In genomic region chr6:142913511-142914047, GRCh38 we compare ENCODE assay signal across 9 cellular contexts. TPM values are rescaled to one million over a fixed set of nuclear protein-coding genes. Genes with fewer than 3 reads are reported as not detected.
DNase-seq lines count a peak whose midpoint lies in the region; ATAC-seq and TF ChIP-seq lines count a peak whose summit lies in the region.
"Had no signal": no experiment of that assay in that cellular context is flagged by ENCODE, and none has a peak within 500 bp of the region (broad histone marks: within the 10 kb centered on the region; RNA-seq: fewer than 3 reads in every experiment).

No MANE protein-coding gene starts in this region.

- ATAC-seq in GM19467 (IDR thresholded peaks at IDR 0.05; ENCODE audit: unreplicated experiment) (peak; percentile 93), HG03565 (IDR thresholded peaks at IDR 0.05; ENCODE audit: unreplicated experiment) (peak; percentile 77)

- peaks cover 0 to 85% (median 15%) of the 10 kb centered on the region in 11 experiments; a peak in 13 of 22 replicates for H3K36me3 ChIP-seq in BLaER1 treated with 17β-estradiol and CSF1 and Interleukin-3, amounts not matched to agents 10 nM and 100 nM
- H3K36me3 ChIP-seq: adrenal gland had no signal

- H3K36me3 Mint-ChIP-seq in glutamatergic neuron (ENCODE audit: unreplicated experiment) = no peaks in the 10 kb centered on the region

- H3K27me3 Mint-ChIP-seq in glutamatergic neuron (ENCODE audit: unreplicated experiment) = peaks cover 2% of the 10 kb centered on the region

- no peak overlapping the region for H3K4me3 Mint-ChIP-seq in glutamatergic neuron (ENCODE audit: unreplicated experiment)

- peak; percentile 74 for DNase-seq in activated CD8-positive, alpha-beta memory T cell treated with anti-CD3 and anti-CD28 coated beads, Interleukin-2, amount 50 U/mL, for 48 hours
- peak; percentile 79 for DNase-seq in stimulated activated CD4-positive, alpha-beta T cell treated with anti-CD3 and anti-CD28 coated beads, Interleukin-15, amount 100 ng/mL, for 24 hours
- no peak for DNase-seq in SHP77 (lab: John Stamatoyannopoulos, UW)
- no peak for DNase-seq in glutamatergic neuron
- no peak for DNase-seq in AG08395 (ENCODE audit: low spot score)

- H3K4me1 Mint-ChIP-seq in glutamatergic neuron (ENCODE audit: low read depth, unreplicated experiment) = peaks cover 2% of the 10 kb centered on the region

- H4K20me1 ChIP-seq in BLaER1 treated with 17β-estradiol and CSF1 and Interleukin-3, amounts not matched to agents 10 nM and 100 nM = no peaks in the 10 kb centered on the region; a peak in 4 of 22 replicates

- H3K9ac ChIP-seq in BLaER1 treated with 17β-estradiol and CSF1 and Interleukin-3, amounts not matched to agents 10 nM and 100 nM = no peak overlapping the region

- no peak overlapping the region for H3K4me3 ChIP-seq in BLaER1 treated with 17β-estradiol and CSF1 and Interleukin-3, amounts not matched to agents 10 nM and 100 nM
- H3K4me3 ChIP-seq: adrenal gland had no signal

- H3K4me1 ChIP-seq in BLaER1 treated with 17β-estradiol and CSF1 and Interleukin-3, amounts not matched to agents 10 nM and 100 nM = peaks cover 4 to 29% (median 21%) of the 10 kb centered on the region in 10 experiments; a peak in 17 of 20 replicates
- H3K4me1 ChIP-seq: adrenal gland had no signal

- H3K27ac ChIP-seq in BLaER1 treated with 17β-estradiol and CSF1 and Interleukin-3, amounts not matched to agents 10 nM and 100 nM = peak overlapping the region in 8 of 11 experiments; percentile 8 to 57 (median 38); a peak in 11 of 22 replicates
- H3K27ac ChIP-seq: adrenal gland had no signal

- H3K4me2 ChIP-seq in BLaER1 treated with 17β-estradiol and CSF1 and Interleukin-3, amounts not matched to agents 10 nM and 100 nM = peak overlapping the region in 8 of 11 experiments; percentile 3 to 45 (median 31); a peak in 12 of 22 replicates

- no peaks in the 10 kb centered on the region for H3K27me3 ChIP-seq in BLaER1 treated with 17β-estradiol and CSF1 and Interleukin-3, amounts not matched to agents 10 nM and 100 nM
- H3K27me3 ChIP-seq: adrenal gland had no signal

- no peak for TF ChIP-seq CTCF in glutamatergic neuron (IDR thresholded peaks at IDR 0.05; ENCODE audit: partially characterized antibody, unreplicated experiment)

- H3K9me3 ChIP-seq in BLaER1 treated with 17β-estradiol and CSF1 and Interleukin-3, amounts not matched to agents 10 nM and 100 nM (replicated peaks in 1 of 11) = peaks cover 0 to 36% (median 23%) of the 10 kb centered on the region in 11 experiments; a peak in 14 of 22 replicates
- H3K9me3 ChIP-seq: adrenal gland had no signal

- H3K27ac Mint-ChIP-seq in glutamatergic neuron (ENCODE audit: unreplicated experiment) = no peak overlapping the region

- no peaks in the 10 kb centered on the region for H3K9me3 Mint-ChIP-seq in glutamatergic neuron (ENCODE audit: unreplicated experiment)

RNA-seq across cellular contexts. Expression of gene HIVEP2, which starts 31.4 kb away (rescaled TPM):
- total RNA-seq in glutamatergic neuron (ENCODE audit: unreplicated experiment) = 2.6 TPM

Comparison
In these comparisons a context has a peak if more than half of its experiments do, and no peak if none do; other contexts are left out.
1. DNase-seq: peak in activated CD8-positive, alpha-beta memory T cell treated with anti-CD3 and anti-CD28 coated beads, Interleukin-2, amount 50 U/mL, for 48 hours (single experiment) and stimulated activated CD4-positive, alpha-beta T cell treated with anti-CD3 and anti-CD28 coated beads, Interleukin-15, amount 100 ng/mL, for 24 hours (single experiment); none in SHP77 (0 of 2), glutamatergic neuron (single experiment) and AG08395 (single experiment).